In the genomic region with DNA sequence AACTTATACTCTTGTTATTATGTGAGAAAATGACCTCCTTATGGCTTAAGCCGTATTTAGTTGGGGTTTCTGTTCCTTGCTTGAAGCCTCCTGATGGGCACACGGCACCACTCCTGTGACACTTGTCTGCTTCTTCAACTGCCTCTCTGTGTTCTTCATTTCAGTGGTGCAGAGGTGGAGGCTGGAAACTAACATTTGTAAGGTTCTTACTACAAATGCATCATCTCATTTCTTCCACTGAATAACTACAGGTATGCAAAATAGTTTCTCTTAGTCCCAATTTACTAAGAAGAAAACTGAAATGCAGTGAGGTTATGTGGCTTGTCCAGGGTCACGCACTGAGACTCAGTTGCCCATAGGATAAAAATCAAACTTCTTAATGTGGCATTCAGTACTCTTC, we compare ENCODE assay signal across 1 cellular context.
TF ChIP-seq lines count a peak whose summit lies in the region.

No MANE protein-coding gene starts in this region.

TF ChIP-seq in GM12878, 131 proteins besides CTCF, POLR2A, EP300 and RAD21:
- TF ChIP-seq NKRF (conservative IDR thresholded peaks at IDR 0.05): no peak
- no peak for TF ChIP-seq EED (IDR thresholded peaks at IDR 0.05; ENCODE audit: low read depth)
- TF ChIP-seq, protein P1, sequence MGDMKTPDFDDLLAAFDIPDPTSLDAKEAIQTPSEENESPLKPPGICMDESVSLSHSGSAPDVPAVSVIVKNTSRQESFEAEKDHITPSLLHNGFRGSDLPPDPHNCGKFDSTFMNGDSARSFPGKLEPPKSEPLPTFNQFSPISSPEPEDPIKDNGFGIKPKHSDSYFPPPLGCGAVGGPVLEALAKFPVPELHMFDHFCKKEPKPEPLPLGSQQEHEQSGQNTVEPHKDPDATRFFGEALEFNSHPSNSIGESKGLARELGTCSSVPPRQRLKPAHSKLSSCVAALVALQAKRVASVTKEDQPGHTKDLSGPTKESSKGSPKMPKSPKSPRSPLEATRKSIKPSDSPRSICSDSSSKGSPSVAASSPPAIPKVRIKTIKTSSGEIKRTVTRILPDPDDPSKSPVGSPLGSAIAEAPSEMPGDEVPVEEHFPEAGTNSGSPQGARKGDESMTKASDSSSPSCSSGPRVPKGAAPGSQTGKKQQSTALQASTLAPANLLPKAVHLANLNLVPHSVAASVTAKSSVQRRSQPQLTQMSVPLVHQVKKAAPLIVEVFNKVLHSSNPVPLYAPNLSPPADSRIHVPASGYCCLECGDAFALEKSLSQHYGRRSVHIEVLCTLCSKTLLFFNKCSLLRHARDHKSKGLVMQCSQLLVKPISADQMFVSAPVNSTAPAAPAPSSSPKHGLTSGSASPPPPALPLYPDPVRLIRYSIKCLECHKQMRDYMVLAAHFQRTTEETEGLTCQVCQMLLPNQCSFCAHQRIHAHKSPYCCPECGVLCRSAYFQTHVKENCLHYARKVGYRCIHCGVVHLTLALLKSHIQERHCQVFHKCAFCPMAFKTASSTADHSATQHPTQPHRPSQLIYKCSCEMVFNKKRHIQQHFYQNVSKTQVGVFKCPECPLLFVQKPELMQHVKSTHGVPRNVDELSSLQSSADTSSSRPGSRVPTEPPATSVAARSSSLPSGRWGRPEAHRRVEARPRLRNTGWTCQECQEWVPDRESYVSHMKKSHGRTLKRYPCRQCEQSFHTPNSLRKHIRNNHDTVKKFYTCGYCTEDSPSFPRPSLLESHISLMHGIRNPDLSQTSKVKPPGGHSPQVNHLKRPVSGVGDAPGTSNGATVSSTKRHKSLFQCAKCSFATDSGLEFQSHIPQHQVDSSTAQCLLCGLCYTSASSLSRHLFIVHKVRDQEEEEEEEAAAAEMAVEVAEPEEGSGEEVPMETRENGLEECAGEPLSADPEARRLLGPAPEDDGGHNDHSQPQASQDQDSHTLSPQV (IDR thresholded peaks at IDR 0.05): no peak
- TF ChIP-seq USF2 (IDR thresholded peaks at IDR 0.05; ENCODE audit: borderline replicate concordance, low read depth, low read length): no peak
- TF ChIP-seq HCFC1 (IDR thresholded peaks at IDR 0.05; ENCODE audit: low read length): no peak
- no peak for TF ChIP-seq SRF (IDR thresholded peaks at IDR 0.05; ENCODE audit: low read depth in 2 of 2, low read length in 2 of 2)
- TF ChIP-seq SPI1 (IDR thresholded peaks at IDR 0.05; ENCODE audit: borderline replicate concordance, insufficient read depth, low read depth, low read length): 0 out of 2 replicates have a peak, but pooled peaks have one; percentile 2
- no peak for TF ChIP-seq MYC (IDR thresholded peaks at IDR 0.05; ENCODE audit: insufficient read depth, insufficient read length, insufficient replicate concordance, low read length, severe bottlenecking)
- no peak for TF ChIP-seq NRF1 (conservative IDR thresholded peaks at IDR 0.05; ENCODE audit: low read depth, low read length)
- no peak for TF ChIP-seq WRNIP1 (IDR thresholded peaks at IDR 0.05; ENCODE audit: borderline replicate concordance, low read depth, low read length)
- TF ChIP-seq KLF5 (IDR thresholded peaks at IDR 0.05; ENCODE audit: partially characterized antibody): no peak
- TF ChIP-seq RUNX3 (IDR thresholded peaks at IDR 0.05; ENCODE audit: low read length): peak; percentile 39; the same call in 1 of the 2 replicates
- no peak for TF ChIP-seq TBL1XR1 (IDR thresholded peaks at IDR 0.05; ENCODE audit: low read depth, low read length)
- no peak for TF ChIP-seq YBX1 (IDR thresholded peaks at IDR 0.05)
- TF ChIP-seq NR2C2 (IDR thresholded peaks at IDR 0.05; ENCODE audit: borderline replicate concordance, control insufficient read depth, insufficient read length, low read depth): no peak
- no peak for TF ChIP-seq ZNF24 (IDR thresholded peaks at IDR 0.05)
